ENCODE assay signal across 1 cellular context in the genomic region with DNA sequence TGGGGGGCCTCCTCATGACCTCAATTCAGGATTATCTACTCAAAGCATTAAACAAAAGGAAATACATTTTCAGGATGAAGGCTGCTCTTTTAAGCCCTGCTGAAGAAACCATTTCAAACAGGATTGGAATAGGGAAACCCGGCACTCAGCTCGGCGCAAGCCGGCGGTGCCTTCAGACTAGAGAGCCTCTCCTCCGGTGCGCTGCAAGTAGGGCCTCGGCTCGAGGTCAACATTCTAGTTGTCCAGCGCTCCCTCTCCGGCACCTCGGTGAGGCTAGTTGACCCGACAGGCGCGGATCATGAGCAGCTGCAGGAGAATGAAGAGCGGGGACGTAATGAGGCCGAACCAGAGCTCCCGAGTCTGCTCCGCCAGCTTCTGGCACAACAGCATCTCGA.
A peak's percentile ranks its signal among the peaks of the same experiment; 100 is the strongest.
TF ChIP-seq lines count a peak whose summit lies in the region.

No MANE protein-coding gene starts in this region.

TF ChIP-seq in GM12878, 131 proteins besides CTCF, POLR2A, EP300 and RAD21:
- TF ChIP-seq, protein P1, sequence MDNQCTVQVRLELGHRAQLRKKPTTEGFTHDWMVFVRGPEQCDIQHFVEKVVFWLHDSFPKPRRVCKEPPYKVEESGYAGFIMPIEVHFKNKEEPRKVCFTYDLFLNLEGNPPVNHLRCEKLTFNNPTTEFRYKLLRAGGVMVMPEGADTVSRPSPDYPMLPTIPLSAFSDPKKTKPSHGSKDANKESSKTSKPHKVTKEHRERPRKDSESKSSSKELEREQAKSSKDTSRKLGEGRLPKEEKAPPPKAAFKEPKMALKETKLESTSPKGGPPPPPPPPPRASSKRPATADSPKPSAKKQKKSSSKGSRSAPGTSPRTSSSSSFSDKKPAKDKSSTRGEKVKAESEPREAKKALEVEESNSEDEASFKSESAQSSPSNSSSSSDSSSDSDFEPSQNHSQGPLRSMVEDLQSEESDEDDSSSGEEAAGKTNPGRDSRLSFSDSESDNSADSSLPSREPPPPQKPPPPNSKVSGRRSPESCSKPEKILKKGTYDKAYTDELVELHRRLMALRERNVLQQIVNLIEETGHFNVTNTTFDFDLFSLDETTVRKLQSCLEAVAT (IDR thresholded peaks at IDR 0.05) = 0 out of 2 replicates have a peak, but pooled peaks have one; percentile 50
- no peak for TF ChIP-seq SMC3 (IDR thresholded peaks at IDR 0.05; ENCODE audit: borderline replicate concordance, low read length)
